ENCODE assay signal across 12 cellular contexts in genomic region chr2:239548491-239548890, GRCh38.
DNase-seq lines count a peak whose midpoint lies in the region; ATAC-seq and TF ChIP-seq lines count a peak whose summit lies in the region.
"Had no signal": no experiment of that assay in that cellular context is flagged by ENCODE, and none has a peak within 500 bp of the region (broad histone marks: within the 10 kb centered on the region; RNA-seq: fewer than 3 reads in every experiment).

No MANE protein-coding gene starts in this region.

- H3K9ac ChIP-seq in MM.1S (ENCODE audit: low read length) = peak overlapping the region; percentile 25; the same call in 1 of the 2 replicates

- 66 to 85% methylated on average over 11 of the region's 11 CpGs for WGBS in body of pancreas, 2 donors

- peak overlapping the region; percentile 58; the same call in 1 of the 2 replicates for H3K4me2 ChIP-seq in MM.1S (ENCODE audit: low read depth, low read length)

- H3K4me1 ChIP-seq in MM.1S (ENCODE audit: low read length) = peaks cover 19% of the 10 kb centered on the region
- H3K4me1 ChIP-seq in body of pancreas = no peaks in the 10 kb centered on the region
- H3K4me1 ChIP-seq: breast epithelium had no signal

- no peaks in the 10 kb centered on the region for H3K79me2 ChIP-seq in MM.1S (ENCODE audit: low read length)

- TF ChIP-seq POLR2A in body of pancreas (IDR thresholded peaks at IDR 0.05) = no peak

- intact Hi-C loops in body of pancreas (cut with DNase I) = no loop called here

- no peak for ATAC-seq in body of pancreas
- ATAC-seq in GM19397 (IDR thresholded peaks at IDR 0.05; ENCODE audit: unreplicated experiment) = no peak
- ATAC-seq in GM19035 (IDR thresholded peaks at IDR 0.05; ENCODE audit: unreplicated experiment) = no peak
- ATAC-seq: left ventricle myocardium superior had no signal

- H3K27me3 ChIP-seq in MM.1S (replicated peaks; ENCODE audit: insufficient read depth, low read length) = no peaks in the 10 kb centered on the region
- H3K27me3 ChIP-seq in body of pancreas = no peaks in the 10 kb centered on the region

- DNase-seq in MM.1S (peak; percentile 80), coronary artery (ENCODE audit: low spot score) (peak; percentile 61), body of pancreas (no peak), D341Med (ENCODE audit: low spot score) (no peak)
- peak; percentile 2 for DNase-seq in activated CD8-positive, alpha-beta memory T cell treated with anti-CD3 and anti-CD28 coated beads, Interleukin-2, amount 50 U/mL, for 1 hour (ENCODE audit: extremely low read depth)
- DNase-seq in stimulated activated CD4-positive, alpha-beta T cell treated with anti-CD3 and anti-CD28 coated beads, TNF-alpha, amount 100 ng/mL, for 48 hours (ENCODE audit: low read depth in 3 of 3) = peak; percentile 40 to 82 (median 72)
- DNase-seq: KBM-7, left ventricle myocardium superior, NCI-H510A treated with DMSO at 0.1 percent for 48 hours had no signal

- TF ChIP-seq CTCF in MM.1S (IDR thresholded peaks at IDR 0.05; ENCODE audit: low read length) = no peak
- TF ChIP-seq CTCF in coronary artery (IDR thresholded peaks at IDR 0.05) = no peak
- TF ChIP-seq CTCF in body of pancreas (IDR thresholded peaks at IDR 0.05) = no peak

- H3K27ac ChIP-seq in MM.1S (ENCODE audit: low read length) (peak overlapping the region; percentile 78), coronary artery (no peak overlapping the region), body of pancreas (no peak overlapping the region)
- H3K27ac ChIP-seq: breast epithelium had no signal

- no peak overlapping the region for H3K4me3 ChIP-seq in MM.1S (ENCODE audit: low read length)
- H3K4me3 ChIP-seq in coronary artery = no peak overlapping the region
- no peak overlapping the region for H3K4me3 ChIP-seq in body of pancreas
- H3K4me3 ChIP-seq: breast epithelium had no signal

- H3K36me3 ChIP-seq in MM.1S (replicated peaks; ENCODE audit: insufficient read depth, low read length) = no peaks in the 10 kb centered on the region
- no peaks in the 10 kb centered on the region for H3K36me3 ChIP-seq in body of pancreas (replicated peaks in 1 of 2; ENCODE audit: insufficient read depth in 1 of 2, low read depth in 2 of 2)
- H3K36me3 ChIP-seq: breast epithelium had no signal

- 0 out of 2 replicates have a peak overlapping the region, but pooled peaks have one; percentile 23 for H2AFZ ChIP-seq in MM.1S (ENCODE audit: low read length)

- no peaks in the 10 kb centered on the region; the same call in 1 of the 2 replicates for H3K9me3 ChIP-seq in MM.1S (replicated peaks; ENCODE audit: insufficient read depth, low read length)
- no peaks in the 10 kb centered on the region for H3K9me3 ChIP-seq in body of pancreas
- H3K9me3 ChIP-seq: breast epithelium had no signal

- H4K20me1 ChIP-seq in MM.1S (ENCODE audit: insufficient read depth, low read length) = no peaks in the 10 kb centered on the region

- peaks cover 4% of the 10 kb centered on the region; the same call in 1 of the 2 replicates for H3F3A ChIP-seq in MM.1S (ENCODE audit: insufficient read depth, low read length)

- H3K9me2 ChIP-seq in MM.1S (replicated peaks; ENCODE audit: insufficient read depth, low read length) = no peaks in the 10 kb centered on the region

Comparison
In these comparisons a context has a peak if more than half of its experiments do, and no peak if none do; other contexts are left out.
1. DNase-seq: peak in MM.1S (single experiment), activated CD8-positive, alpha-beta memory T cell treated with anti-CD3 and anti-CD28 coated beads, Interleukin-2, amount 50 U/mL, for 1 hour (single experiment), coronary artery (single experiment) and stimulated activated CD4-positive, alpha-beta T cell treated with anti-CD3 and anti-CD28 coated beads, TNF-alpha, amount 100 ng/mL, for 48 hours (3 of 3); none in body of pancreas (0 of 4) and D341Med (single experiment).